8 cellular contexts compared by ENCODE assay signal in the genomic region with DNA sequence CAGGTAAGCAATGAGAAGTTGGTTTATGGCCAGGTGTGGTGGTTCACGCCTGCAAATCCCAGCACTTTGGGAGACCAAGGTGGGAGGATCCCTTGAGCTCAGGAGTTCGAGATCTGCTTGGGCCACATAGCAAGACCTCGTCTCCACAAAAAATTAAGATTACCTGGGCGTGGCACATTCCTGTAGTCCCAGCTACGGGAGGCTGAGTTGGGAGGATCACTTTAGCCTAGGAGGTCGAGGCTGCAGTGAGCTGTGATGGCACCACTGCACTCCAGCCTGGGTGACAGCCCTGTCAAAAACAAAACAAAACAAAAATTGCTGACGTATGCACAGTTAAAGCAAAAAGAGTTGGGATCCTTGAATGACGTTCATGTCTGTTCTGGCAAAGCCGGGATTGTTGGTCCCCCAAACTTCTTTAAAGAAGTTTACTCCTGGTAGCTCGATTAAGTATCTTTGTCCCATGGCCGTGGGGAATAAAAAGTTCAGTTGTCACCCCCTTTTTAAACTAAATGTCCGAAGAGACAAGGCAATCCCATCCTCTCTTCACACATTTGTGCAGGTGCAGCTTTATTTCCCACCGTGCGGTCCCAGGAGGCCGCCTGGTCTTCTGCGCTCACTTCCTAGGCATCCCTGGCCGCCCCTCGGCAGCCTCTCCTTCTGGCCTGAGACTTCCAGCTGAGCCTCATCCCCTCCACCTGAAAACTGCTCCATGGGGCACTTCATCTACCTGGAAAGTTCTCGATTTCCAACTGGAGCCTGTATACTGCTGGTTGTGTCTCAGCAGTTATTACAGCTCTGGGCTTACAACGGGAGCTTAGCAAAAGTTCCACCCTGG. TPM values are rescaled to one million over a fixed set of nuclear protein-coding genes. Genes with fewer than 3 reads are reported as not detected.
DNase-seq lines count a peak whose midpoint lies in the region; ATAC-seq lines count a peak whose summit lies in the region.

No MANE protein-coding gene starts in this region.

- H3K36me3 ChIP-seq in CD4-positive, alpha-beta memory T cell (ENCODE audit: insufficient read depth, low read length): no peaks in the 10 kb centered on the region
- 0 out of 2 replicates have a peak, but pooled peaks cover 2% of the 10 kb centered on the region for H3K36me3 ChIP-seq in MG63
- H3K36me3 ChIP-seq in mesodermal cell (ENCODE audit: control insufficient read depth, insufficient read depth, low read length): no peaks in the 10 kb centered on the region
- H3K36me3 ChIP-seq in aorta (ENCODE audit: control insufficient read depth in 1 of 2, insufficient read depth in 2 of 2, low read length in 1 of 2): no peaks in the 10 kb centered on the region

- POLR2A ChIA-PET in CD4-positive, alpha-beta memory T cell (lab: Charles Lee; ENCODE audit: partially characterized antibody): no interaction called here

- peak overlapping the region in 6 of 7 donors; percentile 60 to 88 (median 82) for H3K27ac Mint-ChIP-seq in CD4-positive, alpha-beta memory T cell
- H3K27ac Mint-ChIP-seq in central memory CD8-positive, alpha-beta T cell (ENCODE audit: low read depth): peak overlapping the region; percentile 74

- H3K4me3 ChIP-seq in CD4-positive, alpha-beta memory T cell (ENCODE audit: low read length in 2 of 2): peak overlapping the region; percentile 50 to 58
- H3K4me3 ChIP-seq in MG63 (peak overlapping the region; percentile 70), mesodermal cell (ENCODE audit: extremely low read depth, insufficient read depth, low read length, poor library complexity, severe bottlenecking) (peak overlapping the region; percentile 96), aorta (ENCODE audit: low read length in 2 of 2) (peak overlapping the region; percentile 70 to 89)

- WGBS in mesodermal cell (ENCODE audit: insufficient coverage in 2 of 2), 2 experiments: 60 to 68% methylated on average over 18 to 20 of the region's 20 CpGs
- WGBS in aorta, 2 donors: 32% methylated on average over 20 of the region's 20 CpGs

- ATAC-seq in GM21390 (IDR thresholded peaks at IDR 0.05; ENCODE audit: unreplicated experiment): peak; percentile 9
- peak; percentile 2 for ATAC-seq in central memory CD8-positive, alpha-beta T cell (replicated peaks; ENCODE audit: extremely low read depth, poor library complexity, severe bottlenecking)
- ATAC-seq in aorta (ENCODE audit: low FRiP score): peak; percentile 5
- ATAC-seq in HG03565 (IDR thresholded peaks at IDR 0.05; ENCODE audit: unreplicated experiment): no peak

- CTCF ChIA-PET in CD4-positive, alpha-beta memory T cell (lab: Charles Lee; ENCODE audit: partially characterized antibody): interaction anchor here (1.4 kb wide), 1 partner anchor 18 kb away, joined by 3 read pairs; no protein-coding TSS in a partner anchor

- H3K27me3 ChIP-seq in CD4-positive, alpha-beta memory T cell (ENCODE audit: insufficient read depth, low read length): no peaks in the 10 kb centered on the region
- H3K27me3 ChIP-seq in MG63 (no peaks in the 10 kb centered on the region), aorta (ENCODE audit: control insufficient read depth in 1 of 2, insufficient read depth in 2 of 2, low read length in 1 of 2) (peaks cover 0 to 2% of the 10 kb centered on the region in 2 donors)

- no peaks in the 10 kb centered on the region for H3K27me3 Mint-ChIP-seq in CD4-positive, alpha-beta memory T cell
- H3K27me3 Mint-ChIP-seq in central memory CD8-positive, alpha-beta T cell: no peaks in the 10 kb centered on the region

- no peaks in the 10 kb centered on the region for H3K9me3 Mint-ChIP-seq in CD4-positive, alpha-beta memory T cell
- no peaks in the 10 kb centered on the region for H3K9me3 Mint-ChIP-seq in central memory CD8-positive, alpha-beta T cell

- peaks cover 24 to 34% (median 29%) of the 10 kb centered on the region in 4 donors for H3K4me1 Mint-ChIP-seq in CD4-positive, alpha-beta memory T cell
- peaks cover 28% of the 10 kb centered on the region for H3K4me1 Mint-ChIP-seq in central memory CD8-positive, alpha-beta T cell

- peak in 1 of 5 donors; percentile 8 for DNase-seq in CD4-positive, alpha-beta memory T cell
- DNase-seq in MG63 (no peak), aorta (no peak), cerebellum (ENCODE audit: low spot score) (no peak)
- DNase-seq in central memory CD8-positive, alpha-beta T cell (ENCODE audit: low spot score in 2 of 2): no peak

- H3K27ac ChIP-seq in CD4-positive, alpha-beta memory T cell (ENCODE audit: low read depth, low read length): no peak overlapping the region
- peak overlapping the region; percentile 88 for H3K27ac ChIP-seq in mesodermal cell (ENCODE audit: low read depth, low read length, severe bottlenecking)
- H3K27ac ChIP-seq in aorta (ENCODE audit: low read depth in 1 of 2, low read length in 2 of 2): peak overlapping the region; percentile 47 to 97

- peaks cover 0 to 5% of the 10 kb centered on the region in 2 donors for H3K36me3 Mint-ChIP-seq in CD4-positive, alpha-beta memory T cell
- H3K36me3 Mint-ChIP-seq in central memory CD8-positive, alpha-beta T cell (ENCODE audit: insufficient read depth): peaks cover 9% of the 10 kb centered on the region

- intact Hi-C loops in CD4-positive, alpha-beta memory T cell (cut with micrococcal nuclease): no loop called here
- intact Hi-C loops in aorta (cut with DNase I): loop anchor here in 1 of 2 donors (5.0 kb wide), 2 partner anchors 44 to 79 kb away; no protein-coding TSS in a partner anchor

- H3K9me3 ChIP-seq in CD4-positive, alpha-beta memory T cell (ENCODE audit: control insufficient read depth in 1 of 2, low read length in 2 of 2): no peaks in the 10 kb centered on the region
- H3K9me3 ChIP-seq in MG63 (no peaks in the 10 kb centered on the region), mesodermal cell (ENCODE audit: control insufficient read depth, low read length) (no peaks in the 10 kb centered on the region), aorta (ENCODE audit: control insufficient read depth, low read length) (no peaks in the 10 kb centered on the region)

- H3K4me3 Mint-ChIP-seq in CD4-positive, alpha-beta memory T cell: peak overlapping the region; percentile 79 to 98 (median 90)
- peak overlapping the region; percentile 96 for H3K4me3 Mint-ChIP-seq in central memory CD8-positive, alpha-beta T cell

- H3K4me1 ChIP-seq in CD4-positive, alpha-beta memory T cell (ENCODE audit: insufficient read depth, low read length): peaks cover 40% of the 10 kb centered on the region
- peaks cover 8% of the 10 kb centered on the region for H3K4me1 ChIP-seq in mesodermal cell (ENCODE audit: control insufficient read depth, insufficient read depth, low read length, poor library complexity, severe bottlenecking)
- H3K4me1 ChIP-seq in aorta (ENCODE audit: control insufficient read depth in 1 of 2, insufficient read depth in 2 of 2, low read length in 2 of 2): no peaks in the 10 kb centered on the region

RNA-seq across cellular contexts. Expression of gene SPOPL, which starts 0.8 kb away (rescaled TPM):
- total RNA-seq in CD4-positive, alpha-beta memory T cell: 10 to 100 TPM; 18.6 TPM
- polyA plus RNA-seq in CD4-positive, alpha-beta memory T cell: 1 to 10 TPM in 1 of 2 donors, under 1 TPM in 1; 0.71 to 2.1 TPM
- total RNA-seq in MG63 (2014; rRNA removed; shearing (Covaris generic); ENCODE audit: low replicate concordance): 9.3 and 13.8 TPM in 2 replicates
- polyA plus RNA-seq in mesodermal cell (2013, experiment 1 of 2): 12.1 TPM
- 12.4 TPM for polyA plus RNA-seq in mesodermal cell (2013, experiment 2 of 2)
- total RNA-seq in aorta: 10 to 100 TPM; 38.8 to 39.9 TPM
- polyA plus RNA-seq in aorta: 10 to 100 TPM in 1 of 2 donors, 1 to 10 TPM in 1; 9.1 to 24.9 TPM
- total RNA-seq in cerebellum: 22.5 TPM
